Comparison of ENCODE assay signal across 29 cellular contexts in the genomic region with DNA sequence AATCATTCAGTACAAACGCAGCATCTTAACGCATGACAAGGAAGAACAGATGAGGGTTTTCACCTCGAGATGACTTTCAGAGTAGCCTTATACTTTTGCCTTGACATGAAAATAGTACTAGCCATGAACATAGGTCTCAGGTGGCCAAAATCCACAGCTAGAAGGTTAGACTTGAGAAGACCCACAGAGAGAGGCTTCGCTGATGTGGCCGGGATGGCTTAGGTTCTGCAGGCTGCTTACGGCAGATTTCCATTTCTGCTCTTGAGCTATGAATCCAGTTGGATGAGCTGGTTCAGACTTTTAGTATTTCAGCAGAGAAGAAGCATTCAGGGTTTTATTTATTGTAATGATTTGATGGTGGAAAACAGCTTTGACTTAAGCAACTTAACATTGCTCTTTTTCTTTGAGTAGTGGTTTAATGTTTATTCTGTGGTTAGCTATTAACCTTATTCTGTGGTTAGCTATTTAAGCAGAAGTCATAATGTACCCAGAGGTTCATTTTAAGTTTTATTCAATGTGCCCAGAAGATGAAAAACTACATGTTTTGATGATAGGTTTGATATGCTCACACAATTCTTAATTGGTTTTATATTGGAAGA. TPM values are rescaled to one million over a fixed set of nuclear protein-coding genes. Genes with fewer than 3 reads are reported as not detected.
A peak's percentile ranks its signal among the peaks of the same experiment; 100 is the strongest.
DNase-seq lines count a peak whose midpoint lies in the region; ATAC-seq, FAIRE-seq and TF ChIP-seq lines count a peak whose summit lies in the region.
"Had no signal": no experiment of that assay in that cellular context is flagged by ENCODE, and none has a peak within 500 bp of the region (broad histone marks: within the 10 kb centered on the region; RNA-seq: fewer than 3 reads in every experiment).

No MANE protein-coding gene starts in this region.

- peak; percentile 89 for FAIRE-seq in RCC 7860 (lab: Jason Lieb, UNC)
- FAIRE-seq in kidney (lab: Jason Lieb, UNC) = no peak
- FAIRE-seq: astrocyte, GM12892 had no signal

- no peaks in the 10 kb centered on the region for H3K27me3 Mint-ChIP-seq in Caco-2 (ENCODE audit: insufficient read depth, unreplicated experiment)
- peaks cover 10% of the 10 kb centered on the region for H3K27me3 Mint-ChIP-seq in nephron (ENCODE audit: low read depth)
- H3K27me3 Mint-ChIP-seq in CD8-positive, alpha-beta T cell (ENCODE audit: low read depth) = peaks cover 36% of the 10 kb centered on the region

- H3K36me3 Mint-ChIP-seq in Caco-2 (ENCODE audit: insufficient read depth, unreplicated experiment) (no peaks in the 10 kb centered on the region), nephron (ENCODE audit: low read depth) (no peaks in the 10 kb centered on the region)
- no peaks in the 10 kb centered on the region for H3K36me3 Mint-ChIP-seq in CD8-positive, alpha-beta T cell
- H3K36me3 Mint-ChIP-seq: activated naive CD8-positive, alpha-beta T cell had no signal

- no TSS peak for BruUV-seq in Caco-2 (replicated peaks; lab: Mats Ljungman, UMichigan)

- TF ChIP-seq POLR2A in prostate gland (IDR thresholded peaks at IDR 0.05) = no peak

- no peak overlapping the region for H3K9ac ChIP-seq in kidney (ENCODE audit: low read length in 2 of 2)

- H3K4me1 Mint-ChIP-seq in Caco-2 (ENCODE audit: low read depth, unreplicated experiment) = peaks cover 20% of the 10 kb centered on the region
- peaks cover 31% of the 10 kb centered on the region for H3K4me1 Mint-ChIP-seq in nephron
- H3K4me1 Mint-ChIP-seq in CD8-positive, alpha-beta T cell (ENCODE audit: low read depth) = no peaks in the 10 kb centered on the region
- H3K4me1 Mint-ChIP-seq: central memory CD8-positive, alpha-beta T cell had no signal

- ATAC-seq in CD8-positive, alpha-beta T cell = no peak
- no peak for ATAC-seq in HG02852 (IDR thresholded peaks at IDR 0.05; ENCODE audit: unreplicated experiment)
- ATAC-seq: activated T-helper 17 cell treated with anti-CD3 and anti-CD28 coated beads, Interleukin-2, amount 50 U/mL, for 72 hours; left cardiac atrium; mucosa of descending colon had no signal

- TF ChIP-seq CTCF in Caco-2 (IDR thresholded peaks at IDR 0.05; ENCODE audit: insufficient read depth in 1 of 2, low read depth in 1 of 2, low read length in 1 of 2, severe bottlenecking in 1 of 2, unreplicated experiment in 1 of 2) (no peak), kidney (IDR thresholded peaks at IDR 0.05; ENCODE audit: borderline replicate concordance, extremely low read depth, insufficient read depth) (no peak), nephron (IDR thresholded peaks at IDR 0.05; ENCODE audit: unreplicated experiment in 3 of 3) (no peak), prostate gland (IDR thresholded peaks at IDR 0.05) (no peak)
- TF ChIP-seq CTCF in CD8-positive, alpha-beta T cell (IDR thresholded peaks at IDR 0.05) = no peak

- CTCF ChIA-PET in Caco-2 (lab: Charles Lee) = interaction anchor here (0.8 to 1.1 kb wide), 2 partner anchors 47 to 81 kb away, joined by 3 to 4 read pairs; no protein-coding TSS in a partner anchor
- CTCF ChIA-PET in CD8-positive, alpha-beta T cell (lab: Charles Lee) = no interaction called here

- POLR2A ChIA-PET in Caco-2 (lab: Charles Lee) = no interaction called here
- POLR2A ChIA-PET in CD8-positive, alpha-beta T cell (lab: Charles Lee) = no interaction called here

- no peaks in the 10 kb centered on the region for H3K27me3 ChIP-seq in Caco-2 (replicated peaks; ENCODE audit: control insufficient read depth, insufficient read depth, low read length)
- H3K27me3 ChIP-seq in CD8-positive, alpha-beta T cell (ENCODE audit: insufficient read depth, low read length) = no peaks in the 10 kb centered on the region
- no peaks in the 10 kb centered on the region for H3K27me3 ChIP-seq in prostate gland (replicated peaks; ENCODE audit: insufficient read depth)
- H3K27me3 ChIP-seq: upper lobe of left lung had no signal

- H3K27ac ChIP-seq in kidney (ENCODE audit: low read depth in 2 of 2, low read length in 2 of 2) (peak overlapping the region; percentile 40 to 55), prostate gland (peak overlapping the region in 1 of 2 donors; percentile 6)
- H3K27ac ChIP-seq in CD8-positive, alpha-beta T cell (ENCODE audit: low read depth, low read length) = no peak overlapping the region
- H3K27ac ChIP-seq: HL-60 had no signal

- H3K9me3 Mint-ChIP-seq in Caco-2 (ENCODE audit: unreplicated experiment) = no peaks in the 10 kb centered on the region
- no peaks in the 10 kb centered on the region for H3K9me3 Mint-ChIP-seq in nephron
- H3K9me3 Mint-ChIP-seq in CD8-positive, alpha-beta T cell = no peaks in the 10 kb centered on the region
- H3K9me3 Mint-ChIP-seq: activated T-helper 17 cell treated with anti-CD3 and anti-CD28 coated beads, Interleukin-2, amount 50 U/mL, for 72 hours; central memory CD8-positive, alpha-beta T cell; H9; nephron progenitor cell had no signal

- H3K4me1 ChIP-seq in Caco-2 = peaks cover 40% of the 10 kb centered on the region
- peaks cover 5 to 19% of the 10 kb centered on the region in 2 donors for H3K4me1 ChIP-seq in kidney (ENCODE audit: control insufficient read depth in 1 of 2, insufficient read depth in 1 of 2, low read depth in 1 of 2, low read length in 2 of 2)
- no peaks in the 10 kb centered on the region for H3K4me1 ChIP-seq in CD8-positive, alpha-beta T cell (ENCODE audit: insufficient read depth, low read length)
- H3K4me1 ChIP-seq in prostate gland (replicated peaks) = peaks cover 13% of the 10 kb centered on the region

- H3K4me3 ChIP-seq in Caco-2 (ENCODE audit: low read depth, low read length) (no peak overlapping the region), kidney (ENCODE audit: low read length in 2 of 2) (peak overlapping the region in 1 of 2 donors; percentile 33), prostate gland (no peak overlapping the region)
- H3K4me3 ChIP-seq in CD8-positive, alpha-beta T cell (ENCODE audit: low read depth, low read length) = no peak overlapping the region
- H3K4me3 ChIP-seq: mucosa of descending colon, upper lobe of left lung had no signal

- 59% methylated on average over 6 of the region's 6 CpGs for WGBS in prostate gland

- no peaks in the 10 kb centered on the region for H3K9me3 ChIP-seq in Caco-2
- no peaks in the 10 kb centered on the region for H3K9me3 ChIP-seq in kidney (ENCODE audit: control insufficient read depth in 1 of 2, low read length in 2 of 2)
- no peaks in the 10 kb centered on the region for H3K9me3 ChIP-seq in CD8-positive, alpha-beta T cell (ENCODE audit: low read length)
- H3K9me3 ChIP-seq in prostate gland = no peaks in the 10 kb centered on the region
- H3K9me3 ChIP-seq: mucosa of descending colon, upper lobe of left lung had no signal

- DNase-seq in Caco-2 = no peak
- DNase-seq in RCC 7860 (ENCODE audit: low spot score) = no peak
- DNase-seq in kidney = no peak
- no peak for DNase-seq in CD8-positive, alpha-beta T cell
- DNase-seq in prostate gland (ENCODE audit: low spot score) = no peak
- no peak for DNase-seq in ecto neural progenitor cell (ENCODE audit: low spot score)
- DNase-seq: activated CD4-positive, alpha-beta T cell treated with anti-CD3 and anti-CD28 coated beads, Interleukin-2, amount 50 U/mL, for 4 hours; activated CD8-positive, alpha-beta memory T cell treated with anti-CD3 and anti-CD28 coated beads, Interleukin-2, amount 50 U/mL, for 48 hours; H9; left cardiac atrium; mucosa of descending colon; NCI-H2029; NCI-H2227 treated with DMSO at 0.1 percent for 48 hours; NCI-H748 treated with DMSO at 0.1 percent for 48 hours; nephron progenitor cell; upper lobe of left lung had no signal

- intact Hi-C loops in Caco-2 (cut with micrococcal nuclease; ENCODE audit: unreplicated experiment) (no loop called here), kidney (cut with DNase I) (no loop called here), prostate gland (cut with DNase I) (no loop called here)
- intact Hi-C loops in CD8-positive, alpha-beta T cell (cut with DNase I, micrococcal nuclease) = no loop called here

- peak overlapping the region; percentile 22 for H3K4me3 Mint-ChIP-seq in Caco-2 (ENCODE audit: unreplicated experiment)
- H3K4me3 Mint-ChIP-seq in nephron = peak overlapping the region in 1 of 3 experiments; percentile 20
- H3K4me3 Mint-ChIP-seq in CD8-positive, alpha-beta T cell = no peak overlapping the region
- H3K4me3 Mint-ChIP-seq: activated naive CD8-positive, alpha-beta T cell; activated T-helper 17 cell treated with anti-CD3 and anti-CD28 coated beads, Interleukin-2, amount 50 U/mL, for 72 hours; central memory CD8-positive, alpha-beta T cell; H9; nephron progenitor cell had no signal

- no peaks in the 10 kb centered on the region for H3K36me3 ChIP-seq in Caco-2 (ENCODE audit: control insufficient read depth, insufficient read depth, low read length)
- no peaks in the 10 kb centered on the region for H3K36me3 ChIP-seq in kidney (ENCODE audit: control insufficient read depth in 1 of 2, insufficient read depth in 2 of 2, low read length in 2 of 2)
- no peaks in the 10 kb centered on the region for H3K36me3 ChIP-seq in CD8-positive, alpha-beta T cell (ENCODE audit: insufficient read depth, low read length)
- no peaks in the 10 kb centered on the region for H3K36me3 ChIP-seq in prostate gland
- H3K36me3 ChIP-seq: upper lobe of left lung had no signal

- H3K27ac Mint-ChIP-seq in Caco-2 (ENCODE audit: unreplicated experiment) (peak overlapping the region; percentile 29), nephron (peak overlapping the region; percentile 87 to 96 (median 89))
- H3K27ac Mint-ChIP-seq in CD8-positive, alpha-beta T cell = no peak overlapping the region
- H3K27ac Mint-ChIP-seq: activated naive CD8-positive, alpha-beta T cell; activated T-helper 17 cell treated with anti-CD3 and anti-CD28 coated beads, Interleukin-2, amount 50 U/mL, for 72 hours; nephron progenitor cell had no signal

RNA-seq across cellular contexts. Expression of a gene that starts 7.6 kb away (rescaled TPM):
- total RNA-seq in Caco-2 (2022) (0.16 TPM in 1 of 2 replicates, not detected in the other), kidney (0.31 TPM), prostate gland (not detected)
- not detected for polyA plus RNA-seq in kidney (ENCODE audit: insufficient read depth, low read depth, low replicate concordance)
- not detected for total RNA-seq in CD8-positive, alpha-beta T cell
- total RNA-seq: activated T-helper 17 cell treated with anti-CD3 and anti-CD28 coated beads, Interleukin-2, amount 50 U/mL, for 72 hours; astrocyte; dermis microvascular lymphatic vessel endothelial cell; glomerular endothelial cell; H9; left cardiac atrium; LHCN-M2; posterior vena cava; upper lobe of left lung had no signal
- polyA plus RNA-seq: BJ had no signal

RNA-seq across cellular contexts. Expression of a gene that starts 31.0 kb away (rescaled TPM):
- total RNA-seq in Caco-2 (2022) (not detected in 2 replicates), kidney (6.6 TPM), prostate gland (under 1 TPM; 0.05 to 0.91 TPM)
- 1.2 TPM for polyA plus RNA-seq in kidney (ENCODE audit: insufficient read depth, low read depth, low replicate concordance)
- not detected for total RNA-seq in CD8-positive, alpha-beta T cell
- total RNA-seq: activated T-helper 17 cell treated with anti-CD3 and anti-CD28 coated beads, Interleukin-2, amount 50 U/mL, for 72 hours; glomerular endothelial cell; LHCN-M2 had no signal
- polyA plus RNA-seq: BJ had no signal

RNA-seq across cellular contexts. Expression of a gene that starts 48.4 kb away (rescaled TPM):
- 126 and 132 TPM in 2 replicates for total RNA-seq in Caco-2 (2022)
- total RNA-seq in kidney = 112 TPM
- polyA plus RNA-seq in kidney (ENCODE audit: insufficient read depth, low read depth, low replicate concordance) = 73.4 TPM
- 10 to 100 TPM; 64.8 to 74.9 TPM for total RNA-seq in CD8-positive, alpha-beta T cell
- 10 to 100 TPM; 65.7 to 82.0 TPM for total RNA-seq in prostate gland

RNA-seq across cellular contexts. Expression of a gene that starts 59.2 kb away (rescaled TPM):
- not detected in 2 replicates for total RNA-seq in Caco-2 (2022)
- total RNA-seq in kidney = not detected
- polyA plus RNA-seq in kidney (ENCODE audit: insufficient read depth, low read depth, low replicate concordance) = not detected
- not detected for total RNA-seq in CD8-positive, alpha-beta T cell
- total RNA-seq in prostate gland = under 1 TPM in 1 of 2 donors, not detected in 1; 0.62 TPM
- total RNA-seq: activated T-helper 17 cell treated with anti-CD3 and anti-CD28 coated beads, Interleukin-2, amount 50 U/mL, for 72 hours; astrocyte; dermis microvascular lymphatic vessel endothelial cell; glomerular endothelial cell; H9; left cardiac atrium; LHCN-M2; mucosa of descending colon; posterior vena cava; upper lobe of left lung had no signal
- polyA plus RNA-seq: BJ had no signal
